17 cellular contexts compared by ENCODE assay signal in genomic region chr3:189457666-189458065, GRCh38.
"Had no signal": no experiment of that assay in that cellular context is flagged by ENCODE, and none has a peak within 500 bp of the region (broad histone marks: within the 10 kb centered on the region; RNA-seq: fewer than 3 reads in every experiment).

No MANE protein-coding gene starts in this region.

- H3K4me3 ChIP-seq: esophagus muscularis mucosa, gastrocnemius medialis, mucosa of descending colon, spleen, thoracic aorta, transverse colon had no signal

- H3K4me1 ChIP-seq: spleen, transverse colon had no signal

- DNase-seq: effector memory CD4-positive, alpha-beta T cell; immature natural killer cell; left cardiac atrium; mucosa of descending colon; naive thymus-derived CD8-positive, alpha-beta T cell; posterior cingulate gyrus; spleen; stimulated activated CD4-positive, alpha-beta T cell treated with anti-CD3 and anti-CD28 coated beads, Interleukin-15, amount 100 ng/mL, for 24 hours; stimulated activated CD4-positive, alpha-beta T cell treated with anti-CD3 and anti-CD28 coated beads, Interleukin-1b, Interleukin-23, amount 100 ng/mL, for 48 hours; stimulated activated CD4-positive, alpha-beta T cell treated with anti-CD3 and anti-CD28 coated beads, Interleukin-4, amount 100 ng/mL, for 24 hours; transverse colon had no signal

- H3K36me3 ChIP-seq: esophagus muscularis mucosa, gastrocnemius medialis, neutrophil, spleen, thoracic aorta, transverse colon had no signal

- H3K9me3 ChIP-seq: gastrocnemius medialis, mucosa of descending colon, neutrophil, spleen, thoracic aorta, transverse colon had no signal

- FAIRE-seq: endometrium had no signal

- H3K27ac ChIP-seq: esophagus muscularis mucosa, neutrophil, spleen, thoracic aorta, transverse colon had no signal

- ATAC-seq: mucosa of descending colon; naive thymus-derived CD8-positive, alpha-beta T cell; stimulated activated memory B cell treated with anti-CD40 and anti-IgM and Interleukin-4, amounts not matched to agents 10 μg/mL and 1 μg/mL and 100 μg/mL, for 72 hours had no signal

- H3K27me3 ChIP-seq: esophagus muscularis mucosa, gastrocnemius medialis, neutrophil, spleen, transverse colon had no signal
